24 cellular contexts compared by ENCODE assay signal in the genomic region with DNA sequence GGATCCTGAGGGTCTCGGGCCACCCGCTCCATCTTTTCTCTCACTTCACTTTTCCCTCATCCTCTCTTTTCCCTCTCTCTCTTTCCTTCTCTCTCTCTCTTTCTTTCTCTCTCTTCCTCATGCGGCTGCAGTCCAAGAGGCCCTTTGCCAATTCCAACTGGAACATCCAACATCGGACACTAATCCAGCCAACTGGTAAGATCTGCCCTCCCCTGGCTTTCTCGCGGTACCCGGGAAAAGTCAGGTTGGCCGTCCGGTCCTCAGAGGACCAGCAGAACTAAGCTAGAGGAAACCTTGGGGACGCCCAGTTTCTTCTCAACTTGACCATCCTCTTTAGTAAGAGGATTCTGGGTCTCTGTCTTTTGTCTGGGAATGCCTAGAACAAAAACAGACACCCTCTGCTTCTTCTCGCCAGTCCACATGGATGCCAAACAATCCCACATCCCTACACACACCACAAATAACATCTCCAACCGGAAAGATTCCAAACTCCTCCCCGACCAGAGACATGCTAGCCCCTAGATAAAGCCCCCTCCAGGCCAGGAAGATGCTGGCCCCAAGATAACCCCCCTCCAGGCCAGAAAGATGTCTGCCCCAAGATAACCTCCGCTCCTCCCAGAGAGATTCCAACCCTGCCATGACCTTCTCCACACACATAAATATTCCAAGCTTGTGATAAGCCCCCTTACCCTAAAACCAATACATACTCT.
"Had no signal": no experiment of that assay in that cellular context is flagged by ENCODE, and none has a peak within 500 bp of the region (broad histone marks: within the 10 kb centered on the region; RNA-seq: fewer than 3 reads in every experiment).

No MANE protein-coding gene starts in this region.

- H3K27me3 ChIP-seq: dorsolateral prefrontal cortex, gastrocnemius medialis, transverse colon, vagina had no signal

- H3K9me3 Mint-ChIP-seq: activated CD8-positive, alpha-beta T cell treated with anti-CD3 and anti-CD28 coated beads for 36 hours; activated naive CD4-positive, alpha-beta T cell treated with anti-CD3 and anti-CD28 coated beads, Interleukin-2, amount 50 U/mL, for 72 hours; activated T-helper 1 cell treated with anti-CD3 and anti-CD28 coated beads, Interleukin-12 subunit alpha, Interleukin-12 subunit beta, Interleukin-2, Interleukin-4 antibody, amounts not matched to agents 30 ng/mL and 10 ng/mL and 1 ng/mL, durations not matched to agents 14 hours and 24 hours and 36 hours; central memory CD8-positive, alpha-beta T cell; effector memory CD8-positive, alpha-beta T cell; stimulated activated naive B cell treated with anti-CD40 and anti-IgM and Interleukin-4, amounts not matched to agents 10 μg/mL and 1 μg/mL and 100 μg/mL, for 72 hours had no signal

- H3K4me3 ChIP-seq: dorsolateral prefrontal cortex, gastrocnemius medialis, mucosa of descending colon, smooth muscle cell, transverse colon, vagina had no signal

- H3K4me2 ChIP-seq: smooth muscle cell had no signal

- H3K27ac Mint-ChIP-seq: activated CD4-positive, alpha-beta T cell treated with anti-CD3 and anti-CD28 coated beads, Interleukin-2, amount 10 ng/mL, durations not matched to agents 7 days and 5 days; activated CD8-positive, alpha-beta memory T cell treated with anti-CD3 and anti-CD28 coated beads, Interleukin-2, amount 10 ng/mL, durations not matched to agents 7 days and 5 days; activated CD8-positive, alpha-beta T cell treated with anti-CD3 and anti-CD28 coated beads for 36 hours; activated naive CD4-positive, alpha-beta T cell treated with anti-CD3 and anti-CD28 coated beads, Interleukin-2, amount 50 U/mL, for 72 hours; activated T-helper 1 cell treated with anti-CD3 and anti-CD28 coated beads, Interleukin-12 subunit alpha, Interleukin-12 subunit beta, Interleukin-2, Interleukin-4 antibody, amounts not matched to agents 30 ng/mL and 10 ng/mL and 1 ng/mL, durations not matched to agents 14 hours and 24 hours and 36 hours; effector memory CD8-positive, alpha-beta T cell; stimulated activated naive B cell treated with anti-CD40 and anti-IgM and Interleukin-4, amounts not matched to agents 10 μg/mL and 1 μg/mL and 100 μg/mL, for 72 hours; T-helper 2 cell treated with Interferon-gamma antibody and Interleukin-4, amounts not matched to agents 5 μg/mL and 100 μg/mL, for 36 hours had no signal

- ATAC-seq: activated CD4-positive, CD25-positive, alpha-beta regulatory T cell treated with anti-CD3 and anti-CD28 coated beads, Interleukin-2, amount 50 U/mL, for 24 hours; activated CD8-positive, alpha-beta memory T cell treated with anti-CD3 and anti-CD28 coated beads, Interleukin-2, amount 10 ng/mL, durations not matched to agents 7 days and 5 days; activated CD8-positive, alpha-beta T cell treated with anti-CD3 and anti-CD28 coated beads for 36 hours; activated naive CD4-positive, alpha-beta T cell treated with anti-CD3 and anti-CD28 coated beads, Interleukin-2, amount 50 U/mL, for 72 hours; effector memory CD8-positive, alpha-beta T cell; esophagus mucosa; gastrocnemius medialis; mucosa of descending colon; sciatic nerve; stimulated activated naive B cell treated with anti-CD40 and anti-IgM and Interleukin-4, amounts not matched to agents 10 μg/mL and 1 μg/mL and 100 μg/mL, for 72 hours had no signal

- H3K27ac ChIP-seq: dorsolateral prefrontal cortex, gastrocnemius medialis, transverse colon, vagina, VCaP had no signal

- H3K36me3 ChIP-seq: transverse colon, vagina had no signal

- H3K4me3 Mint-ChIP-seq: activated CD4-positive, alpha-beta T cell treated with anti-CD3 and anti-CD28 coated beads, Interleukin-2, amount 10 ng/mL, durations not matched to agents 7 days and 5 days; activated CD8-positive, alpha-beta memory T cell treated with anti-CD3 and anti-CD28 coated beads, Interleukin-2, amount 10 ng/mL, durations not matched to agents 7 days and 5 days; activated CD8-positive, alpha-beta T cell treated with anti-CD3 and anti-CD28 coated beads for 36 hours; activated T-helper 1 cell treated with anti-CD3 and anti-CD28 coated beads, Interleukin-12 subunit alpha, Interleukin-12 subunit beta, Interleukin-2, Interleukin-4 antibody, amounts not matched to agents 30 ng/mL and 10 ng/mL and 1 ng/mL, durations not matched to agents 14 hours and 24 hours and 36 hours; central memory CD8-positive, alpha-beta T cell; effector memory CD8-positive, alpha-beta T cell; stimulated activated naive B cell treated with anti-CD40 and anti-IgM and Interleukin-4, amounts not matched to agents 10 μg/mL and 1 μg/mL and 100 μg/mL, for 72 hours; T-helper 2 cell treated with Interferon-gamma antibody and Interleukin-4, amounts not matched to agents 5 μg/mL and 100 μg/mL, for 36 hours had no signal

- H3K27me3 Mint-ChIP-seq: activated CD8-positive, alpha-beta T cell treated with anti-CD3 and anti-CD28 coated beads for 36 hours had no signal

- H3K36me3 Mint-ChIP-seq: naive B cell had no signal

- DNase-seq: activated CD4-positive, alpha-beta T cell treated with anti-CD3 and anti-CD28 coated beads, Interleukin-2, amount 10 ng/mL, durations not matched to agents 7 days and 5 days; activated CD8-positive, alpha-beta memory T cell treated with anti-CD3 and anti-CD28 coated beads, Interleukin-2, amount 10 ng/mL, durations not matched to agents 7 days and 5 days; activated CD8-positive, alpha-beta T cell treated with anti-CD3 and anti-CD28 coated beads for 36 hours; activated gamma-delta T cell; dorsolateral prefrontal cortex; effector memory CD8-positive, alpha-beta T cell; gastrocnemius medialis; hypothalamus; mesenchymal stem cell; mucosa of descending colon; naive B cell; stimulated activated CD4-positive, alpha-beta T cell treated with anti-CD3 and anti-CD28 coated beads, Interleukin-15, amount 100 ng/mL, for 24 hours; stimulated activated naive B cell treated with anti-CD40 and anti-IgM and Interleukin-4, amounts not matched to agents 10 μg/mL and 1 μg/mL and 100 μg/mL, for 72 hours; transverse colon had no signal

- H3K9me3 ChIP-seq: gastrocnemius medialis, mucosa of descending colon, transverse colon, vagina had no signal
